24 cellular contexts compared by ENCODE assay signal in genomic region chr15:70830615-70831014, GRCh38. TPM values are rescaled to one million over a fixed set of nuclear protein-coding genes. Genes with fewer than 3 reads are reported as not detected.
DNase-seq lines count a peak whose midpoint lies in the region; ATAC-seq, FAIRE-seq and TF ChIP-seq lines count a peak whose summit lies in the region.
"Had no signal": no experiment of that assay in that cellular context is flagged by ENCODE, and none has a peak within 500 bp of the region (broad histone marks: within the 10 kb centered on the region; RNA-seq: fewer than 3 reads in every experiment).

No MANE protein-coding gene starts in this region.

- no peak overlapping the region for H2AFZ ChIP-seq in HepG2 (ENCODE audit: low read length)

- H3K27me3 ChIP-seq in liver (ENCODE audit: control insufficient read depth in 4 of 4, insufficient read depth in 4 of 4, low read length in 3 of 4) (no peaks in the 10 kb centered on the region), HepG2 (ENCODE audit: control insufficient read depth in 1 of 2, insufficient read depth in 2 of 2, low read length in 2 of 2) (no peaks in the 10 kb centered on the region)
- H3K27me3 ChIP-seq: MG63 had no signal

- H3K9ac ChIP-seq in liver (ENCODE audit: low read depth in 1 of 2, low read length in 2 of 2) (no peak overlapping the region), HepG2 (ENCODE audit: insufficient read depth, low read depth, low read length) (no peak overlapping the region), kidney (ENCODE audit: low read length in 2 of 2) (no peak overlapping the region)

- H3K36me3 ChIP-seq in liver (ENCODE audit: control insufficient read depth in 4 of 4, insufficient read depth in 3 of 4, low read depth in 1 of 4, low read length in 3 of 4): no peaks in the 10 kb centered on the region
- no peaks in the 10 kb centered on the region for H3K36me3 ChIP-seq in HepG2 (replicated peaks in 1 of 2; ENCODE audit: control insufficient read depth in 1 of 2, insufficient read depth in 2 of 2, low read length in 2 of 2)
- H3K36me3 ChIP-seq in kidney (ENCODE audit: control insufficient read depth in 1 of 2, insufficient read depth in 2 of 2, low read length in 2 of 2): peaks cover 9 to 10% of the 10 kb centered on the region in 2 donors

- FAIRE-seq in HepG2 (lab: Jason Lieb, UNC) (no peak), kidney (lab: Jason Lieb, UNC) (peak; percentile 79)
- FAIRE-seq: RCC 7860 had no signal

- in situ Hi-C loops in HepG2 (cut with HindIII; ENCODE audit: extremely low pct_ligation_motif_present, low pct_unique_long_range_greater_than_20kb): no loop called here

- 16% methylated on average over 2 of the region's 2 CpGs for WGBS in liver
- 33% methylated on average over 2 of the region's 2 CpGs for WGBS in HepG2 (ENCODE audit: low lambda C conversion rate)

- H3K4me1 ChIP-seq in liver (ENCODE audit: control insufficient read depth in 4 of 4, insufficient read depth in 4 of 4, low read length in 3 of 4): peaks cover 5 to 29% (median 18%) of the 10 kb centered on the region in 4 donors
- peaks cover 40% of the 10 kb centered on the region for H3K4me1 ChIP-seq in HepG2 (ENCODE audit: insufficient read depth, low read length)
- H3K4me1 ChIP-seq in kidney (ENCODE audit: control insufficient read depth in 1 of 2, insufficient read depth in 1 of 2, low read depth in 1 of 2, low read length in 2 of 2): peaks cover 13 to 24% of the 10 kb centered on the region in 2 donors

- BruUV-seq in HepG2 (replicated peaks; lab: Mats Ljungman, UMichigan): no TSS peak

- TF ChIP-seq RAD21 in liver (IDR thresholded peaks at IDR 0.05) (peak in 1 of 2 donors; percentile 51), HepG2 (CRISPR knock-in tag; IDR thresholded peaks at IDR 0.05) (no peak)

- ATAC-seq in HepG2: no peak
- no peak for ATAC-seq in stimulated activated naive CD8-positive, alpha-beta T cell treated with anti-CD3 and anti-CD28 coated beads, Interleukin-15, amount 100 ng/mL, for 72 hours
- ATAC-seq: Right ventricle myocardium inferior had no signal

- TF ChIP-seq CTCF in liver (IDR thresholded peaks at IDR 0.05; ENCODE audit: low read depth, low read length, missing input control) (no peak), HepG2 (CRISPR knock-in tag; IDR thresholded peaks at IDR 0.05) (no peak), kidney (IDR thresholded peaks at IDR 0.05; ENCODE audit: borderline replicate concordance, extremely low read depth, insufficient read depth) (no peak)

- H3K27ac ChIP-seq in liver (ENCODE audit: low read depth in 1 of 2, low read length in 2 of 2) (peak overlapping the region in 1 of 2 donors; percentile 36), HepG2 (ENCODE audit: extremely low read length, insufficient read depth, low read length) (no peak overlapping the region), kidney (ENCODE audit: low read depth in 2 of 2, low read length in 2 of 2) (peak overlapping the region; percentile 74 to 83)
- H3K27ac ChIP-seq: HL-60 had no signal

- CTCF ChIA-PET in HepG2 (lab: Yijun Ruan, JAX; ENCODE audit: low intra/inter-chr PET ratio, low total read pairs): interaction anchor here (1.4 kb wide), 1 partner anchor 45 kb away, joined by 3 read pairs; no protein-coding TSS in a partner anchor

- no peaks in the 10 kb centered on the region for H3K79me2 ChIP-seq in HepG2 (ENCODE audit: insufficient read depth, low read length)

- no peak overlapping the region for H3K4me3 Mint-ChIP-seq in stimulated activated naive CD8-positive, alpha-beta T cell treated with anti-CD3 and anti-CD28 coated beads, Interleukin-15, amount 100 ng/mL, for 72 hours
- H3K4me3 Mint-ChIP-seq: CD4-positive, alpha-beta T cell; H9; IgD-negative memory B cell had no signal

- H3K4me1 Mint-ChIP-seq in stimulated activated naive CD8-positive, alpha-beta T cell treated with anti-CD3 and anti-CD28 coated beads, Interleukin-15, amount 100 ng/mL, for 72 hours: no peaks in the 10 kb centered on the region
- H3K4me1 Mint-ChIP-seq: IgD-negative memory B cell had no signal

- H3K4me2 ChIP-seq in HepG2 (ENCODE audit: low read depth, low read length): no peak overlapping the region

- POLR2A ChIA-PET in HepG2 (lab: Yijun Ruan, JAX): interaction anchor here (6.9 kb wide), 1 partner anchor 24 kb away, joined by 69 read pairs; the partner anchor contains the start of gene LARP6

- DNase-seq in HepG2 (ENCODE audit: low spot score) (no peak), kidney (no peak), renal cortical epithelial cell (ENCODE audit: low read depth) (peak; percentile 93), NCI-H2227 (lab: John Stamatoyannopoulos, UW; ENCODE audit: unreplicated experiment) (no peak), middle frontal gyrus (ENCODE audit: extremely low spot score, low spot score) (no peak)
- DNase-seq in activated CD8-positive, alpha-beta memory T cell treated with anti-CD3 and anti-CD28 coated beads, Interleukin-2, amount 50 U/mL, for 4 hours: no peak
- DNase-seq in stimulated activated naive CD8-positive, alpha-beta T cell treated with anti-CD3 and anti-CD28 coated beads, Interleukin-15, amount 100 ng/mL, for 72 hours: no peak
- DNase-seq: Caco-2; CD4-positive, alpha-beta T cell; DMS153; GF-D8; H9; Karpas-422; MG63; NCI-H1092; NCI-H146; NCI-H2029 treated with DMSO at 0.1 percent for 48 hours; NCI-H2171 treated with DMSO at 0.1 percent for 48 hours; NCI-H446 treated with DMSO at 0.1 percent for 48 hours had no signal

- no peak overlapping the region for H3K27ac Mint-ChIP-seq in stimulated activated naive CD8-positive, alpha-beta T cell treated with anti-CD3 and anti-CD28 coated beads, Interleukin-15, amount 100 ng/mL, for 72 hours
- H3K27ac Mint-ChIP-seq: CD4-positive, alpha-beta T cell; H9; IgD-negative memory B cell had no signal

- no peaks in the 10 kb centered on the region for H3K9me3 ChIP-seq in liver (ENCODE audit: control insufficient read depth in 4 of 4, low read length in 3 of 4)
- no peaks in the 10 kb centered on the region for H3K9me3 ChIP-seq in HepG2 (ENCODE audit: low read length)
- no peaks in the 10 kb centered on the region for H3K9me3 ChIP-seq in kidney (ENCODE audit: control insufficient read depth in 1 of 2, low read length in 2 of 2)
- H3K9me3 ChIP-seq: Caco-2, MG63 had no signal

- peaks cover 9% of the 10 kb centered on the region for H3K27me3 Mint-ChIP-seq in stimulated activated naive CD8-positive, alpha-beta T cell treated with anti-CD3 and anti-CD28 coated beads, Interleukin-15, amount 100 ng/mL, for 72 hours

- H3K9me3 Mint-ChIP-seq in stimulated activated naive CD8-positive, alpha-beta T cell treated with anti-CD3 and anti-CD28 coated beads, Interleukin-15, amount 100 ng/mL, for 72 hours: no peaks in the 10 kb centered on the region
- H3K9me3 Mint-ChIP-seq: CD4-positive, alpha-beta T cell; H9 had no signal

- no peak overlapping the region for H3K4me3 ChIP-seq in liver (ENCODE audit: low read depth in 1 of 3, low read length in 3 of 3)
- H3K4me3 ChIP-seq in HepG2 (replicated peaks in 1 of 3; ENCODE audit: insufficient read depth in 1 of 3, low read depth in 2 of 3, low read length in 3 of 3): no peak overlapping the region
- H3K4me3 ChIP-seq in kidney (ENCODE audit: low read length in 2 of 2): no peak overlapping the region
- H3K4me3 ChIP-seq: MG63 had no signal

- no peaks in the 10 kb centered on the region for H4K20me1 ChIP-seq in HepG2 (ENCODE audit: insufficient read depth, low read length)

- TF ChIP-seq EP300 in HepG2 (IDR thresholded peaks at IDR 0.05; ENCODE audit: low read depth in 2 of 2, low read length in 2 of 2): no peak
- no peak for TF ChIP-seq EP300 in HepG2 (CRISPR knock-in tag; IDR thresholded peaks at IDR 0.05; ENCODE audit: borderline replicate concordance)

- no peak for TF ChIP-seq POLR2A in HepG2 (IDR thresholded peaks at IDR 0.05; ENCODE audit: insufficient read depth in 1 of 2, low read depth in 2 of 2, low read length in 2 of 2)

- intact Hi-C loops in HepG2 (cut with micrococcal nuclease; ENCODE audit: unreplicated experiment) (no loop called here), kidney (cut with DNase I) (no loop called here)

RNA-seq across cellular contexts. Expression of gene LARP6, which starts 23.3 kb away (rescaled TPM):
- 1 to 10 TPM in 1 of 2 donors, under 1 TPM in 1; 0.89 to 1.2 TPM for total RNA-seq in liver
- 1 to 10 TPM; 1.8 to 2.9 TPM for polyA plus RNA-seq in liver
- 2.9 and 3.0 TPM in 2 replicates for total RNA-seq in HepG2 (2016; rRNA removed; fragmentation: Illumina TruSeq; extraction: Trizol)
- 7.4 and 9.4 TPM in 2 replicates for total RNA-seq in HepG2 (2016; cell fraction: cytosol; rRNA removed; fragmentation: Illumina TruSeq; extraction: Trizol; ENCODE audit: low read depth)
- total RNA-seq in HepG2 (2016; cell fraction: insoluble cytoplasmic fraction; rRNA removed; fragmentation: Illumina TruSeq; extraction: Trizol): 3.1 and 3.9 TPM in 2 replicates
- 5.3 and 6.4 TPM in 2 replicates for total RNA-seq in HepG2 (2016; cell fraction: membrane; rRNA removed; fragmentation: Illumina TruSeq; extraction: Trizol)
- total RNA-seq in HepG2 (2016; cell fraction: nucleus; rRNA removed; fragmentation: Illumina TruSeq; extraction: Trizol): 1.5 and 1.8 TPM in 2 replicates
- 8.2 and 9.7 TPM in 2 replicates for polyA plus RNA-seq in HepG2 (2011; rRNA removed)
- polyA plus RNA-seq in HepG2 (2011; cell fraction: cytosol; rRNA removed): 6.4 and 8.2 TPM in 2 replicates
- polyA plus RNA-seq in HepG2 (2011; cell fraction: nucleus; rRNA removed): 4.1 and 4.2 TPM in 2 replicates
- polyA plus RNA-seq in HepG2 (2012): 11.1 and 11.6 TPM in 2 replicates
- 11.8 and 12.8 TPM in 2 replicates for polyA plus RNA-seq in HepG2 (2016; cell fraction: cytosol; fragmentation: Illumina TruSeq; extraction: Trizol; ENCODE audit: low read depth)
- polyA plus RNA-seq in HepG2 (2016; cell fraction: insoluble cytoplasmic fraction; fragmentation: Illumina TruSeq; extraction: Trizol; ENCODE audit: low read depth): 3.1 and 3.3 TPM in 2 replicates
- 6.5 and 8.6 TPM in 2 replicates for polyA plus RNA-seq in HepG2 (2016; cell fraction: membrane; fragmentation: Illumina TruSeq; extraction: Trizol; ENCODE audit: low read depth)
- polyA plus RNA-seq in HepG2 (2016; cell fraction: nucleus; fragmentation: Illumina TruSeq; extraction: Trizol; ENCODE audit: insufficient read depth, low read depth): 2.3 and 4.2 TPM in 2 replicates
- 5.9 and 25.3 TPM in 2 replicates for polyA minus RNA-seq in HepG2 (2011; rRNA and poly(A)+ RNA removed; ENCODE audit: low replicate concordance)
- 1.8 and 2.5 TPM in 2 replicates for polyA minus RNA-seq in HepG2 (2011; cell fraction: cytosol; rRNA and poly(A)+ RNA removed)
- 2.6 and 3.2 TPM in 2 replicates for polyA minus RNA-seq in HepG2 (2011; cell fraction: nucleus; rRNA and poly(A)+ RNA removed)
- 21.0 TPM for total RNA-seq in kidney
- polyA plus RNA-seq in kidney (ENCODE audit: insufficient read depth, low read depth, low replicate concordance): 62.8 TPM
- total RNA-seq in renal cortical epithelial cell: 28.3 and 37.0 TPM in 2 replicates
- polyA plus RNA-seq: IgD-negative memory B cell had no signal
